In the genomic region with DNA sequence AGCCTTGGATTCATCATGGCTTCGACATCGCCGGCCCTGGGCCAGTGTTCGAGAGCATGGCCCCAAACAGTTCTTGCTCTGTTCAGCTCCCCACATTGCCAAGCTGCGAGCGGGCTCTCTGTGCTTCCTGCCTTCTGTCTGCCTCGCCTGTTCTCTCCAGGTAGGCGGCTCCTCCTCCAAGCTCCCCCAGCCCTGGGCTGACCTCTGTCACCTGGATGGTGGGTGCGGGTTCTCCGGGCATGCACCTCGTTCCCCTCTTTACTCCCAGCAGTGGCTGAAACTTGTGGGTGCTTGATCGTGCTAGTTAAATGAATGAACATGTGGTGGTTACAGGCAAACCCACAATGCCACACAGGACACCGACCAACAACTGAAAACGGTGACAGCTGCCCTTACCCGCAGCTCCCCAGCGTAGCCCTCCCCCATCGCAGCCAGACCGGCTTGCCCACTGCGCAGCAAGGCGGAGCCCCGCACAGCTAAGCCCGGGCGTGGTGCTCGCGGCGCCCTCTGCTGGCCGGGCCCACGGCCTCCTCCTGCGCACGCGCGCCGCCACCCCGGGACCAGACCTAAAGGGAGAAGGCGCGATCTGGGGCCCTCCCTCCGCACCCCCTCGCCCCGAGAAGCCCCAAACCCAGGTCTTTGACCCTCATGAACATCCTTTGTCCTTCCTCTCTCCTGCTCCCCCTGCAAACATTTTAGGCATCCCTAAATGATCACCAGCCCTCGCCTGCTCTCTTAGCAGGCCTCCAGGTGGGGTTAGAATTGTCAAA, we compare ENCODE assay signal across 1 cellular context.
TF ChIP-seq lines count a peak whose summit lies in the region.

No MANE protein-coding gene starts in this region.

TF ChIP-seq in GM12878, 131 proteins besides CTCF, POLR2A, EP300 and RAD21 (continued from another document and continues in another):
- TF ChIP-seq, protein P1, sequence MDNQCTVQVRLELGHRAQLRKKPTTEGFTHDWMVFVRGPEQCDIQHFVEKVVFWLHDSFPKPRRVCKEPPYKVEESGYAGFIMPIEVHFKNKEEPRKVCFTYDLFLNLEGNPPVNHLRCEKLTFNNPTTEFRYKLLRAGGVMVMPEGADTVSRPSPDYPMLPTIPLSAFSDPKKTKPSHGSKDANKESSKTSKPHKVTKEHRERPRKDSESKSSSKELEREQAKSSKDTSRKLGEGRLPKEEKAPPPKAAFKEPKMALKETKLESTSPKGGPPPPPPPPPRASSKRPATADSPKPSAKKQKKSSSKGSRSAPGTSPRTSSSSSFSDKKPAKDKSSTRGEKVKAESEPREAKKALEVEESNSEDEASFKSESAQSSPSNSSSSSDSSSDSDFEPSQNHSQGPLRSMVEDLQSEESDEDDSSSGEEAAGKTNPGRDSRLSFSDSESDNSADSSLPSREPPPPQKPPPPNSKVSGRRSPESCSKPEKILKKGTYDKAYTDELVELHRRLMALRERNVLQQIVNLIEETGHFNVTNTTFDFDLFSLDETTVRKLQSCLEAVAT (IDR thresholded peaks at IDR 0.05), result peak; percentile 83
- no peak for TF ChIP-seq YBX1 (IDR thresholded peaks at IDR 0.05)
- TF ChIP-seq ZNF622 (IDR thresholded peaks at IDR 0.05), result no peak
- peak; percentile 63; the same call in 1 of the 2 replicates for TF ChIP-seq ZNF207 (IDR thresholded peaks at IDR 0.05; ENCODE audit: borderline replicate concordance)
- TF ChIP-seq, protein P2, sequence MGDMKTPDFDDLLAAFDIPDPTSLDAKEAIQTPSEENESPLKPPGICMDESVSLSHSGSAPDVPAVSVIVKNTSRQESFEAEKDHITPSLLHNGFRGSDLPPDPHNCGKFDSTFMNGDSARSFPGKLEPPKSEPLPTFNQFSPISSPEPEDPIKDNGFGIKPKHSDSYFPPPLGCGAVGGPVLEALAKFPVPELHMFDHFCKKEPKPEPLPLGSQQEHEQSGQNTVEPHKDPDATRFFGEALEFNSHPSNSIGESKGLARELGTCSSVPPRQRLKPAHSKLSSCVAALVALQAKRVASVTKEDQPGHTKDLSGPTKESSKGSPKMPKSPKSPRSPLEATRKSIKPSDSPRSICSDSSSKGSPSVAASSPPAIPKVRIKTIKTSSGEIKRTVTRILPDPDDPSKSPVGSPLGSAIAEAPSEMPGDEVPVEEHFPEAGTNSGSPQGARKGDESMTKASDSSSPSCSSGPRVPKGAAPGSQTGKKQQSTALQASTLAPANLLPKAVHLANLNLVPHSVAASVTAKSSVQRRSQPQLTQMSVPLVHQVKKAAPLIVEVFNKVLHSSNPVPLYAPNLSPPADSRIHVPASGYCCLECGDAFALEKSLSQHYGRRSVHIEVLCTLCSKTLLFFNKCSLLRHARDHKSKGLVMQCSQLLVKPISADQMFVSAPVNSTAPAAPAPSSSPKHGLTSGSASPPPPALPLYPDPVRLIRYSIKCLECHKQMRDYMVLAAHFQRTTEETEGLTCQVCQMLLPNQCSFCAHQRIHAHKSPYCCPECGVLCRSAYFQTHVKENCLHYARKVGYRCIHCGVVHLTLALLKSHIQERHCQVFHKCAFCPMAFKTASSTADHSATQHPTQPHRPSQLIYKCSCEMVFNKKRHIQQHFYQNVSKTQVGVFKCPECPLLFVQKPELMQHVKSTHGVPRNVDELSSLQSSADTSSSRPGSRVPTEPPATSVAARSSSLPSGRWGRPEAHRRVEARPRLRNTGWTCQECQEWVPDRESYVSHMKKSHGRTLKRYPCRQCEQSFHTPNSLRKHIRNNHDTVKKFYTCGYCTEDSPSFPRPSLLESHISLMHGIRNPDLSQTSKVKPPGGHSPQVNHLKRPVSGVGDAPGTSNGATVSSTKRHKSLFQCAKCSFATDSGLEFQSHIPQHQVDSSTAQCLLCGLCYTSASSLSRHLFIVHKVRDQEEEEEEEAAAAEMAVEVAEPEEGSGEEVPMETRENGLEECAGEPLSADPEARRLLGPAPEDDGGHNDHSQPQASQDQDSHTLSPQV (IDR thresholded peaks at IDR 0.05), result peak; percentile 73; the same call in 1 of the 2 replicates
- peak; percentile 80 for TF ChIP-seq CHD2 (IDR thresholded peaks at IDR 0.05; ENCODE audit: borderline replicate concordance, low read depth, low read length)
- TF ChIP-seq, protein P3, sequence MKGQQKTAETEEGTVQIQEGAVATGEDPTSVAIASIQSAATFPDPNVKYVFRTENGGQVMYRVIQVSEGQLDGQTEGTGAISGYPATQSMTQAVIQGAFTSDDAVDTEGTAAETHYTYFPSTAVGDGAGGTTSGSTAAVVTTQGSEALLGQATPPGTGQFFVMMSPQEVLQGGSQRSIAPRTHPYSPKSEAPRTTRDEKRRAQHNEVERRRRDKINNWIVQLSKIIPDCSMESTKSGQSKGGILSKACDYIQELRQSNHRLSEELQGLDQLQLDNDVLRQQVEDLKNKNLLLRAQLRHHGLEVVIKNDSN (IDR thresholded peaks at IDR 0.05; ENCODE audit: borderline replicate concordance, extremely low read length, insufficient read depth, low read depth, low read length), result no peak
- TF ChIP-seq NFYA (IDR thresholded peaks at IDR 0.05; ENCODE audit: borderline replicate concordance, low read depth, low read length), result no peak
- TF ChIP-seq CHD1 (IDR thresholded peaks at IDR 0.05; ENCODE audit: low read depth, low read length), result no peak
- 0 out of 2 replicates have a peak, but pooled peaks have one; percentile 15 for TF ChIP-seq TARDBP (IDR thresholded peaks at IDR 0.05; ENCODE audit: borderline replicate concordance)
- peak; percentile 76 for TF ChIP-seq NRF1 (conservative IDR thresholded peaks at IDR 0.05; ENCODE audit: low read depth, low read length)
- TF ChIP-seq SRF (IDR thresholded peaks at IDR 0.05; ENCODE audit: low read depth in 2 of 2, low read length in 2 of 2), result 0 out of 4 replicates have a peak, but pooled peaks of 1 of the 2 experiments have one; percentile 22
- TF ChIP-seq HDAC2 (IDR thresholded peaks at IDR 0.05), result no peak
- TF ChIP-seq, protein P4, sequence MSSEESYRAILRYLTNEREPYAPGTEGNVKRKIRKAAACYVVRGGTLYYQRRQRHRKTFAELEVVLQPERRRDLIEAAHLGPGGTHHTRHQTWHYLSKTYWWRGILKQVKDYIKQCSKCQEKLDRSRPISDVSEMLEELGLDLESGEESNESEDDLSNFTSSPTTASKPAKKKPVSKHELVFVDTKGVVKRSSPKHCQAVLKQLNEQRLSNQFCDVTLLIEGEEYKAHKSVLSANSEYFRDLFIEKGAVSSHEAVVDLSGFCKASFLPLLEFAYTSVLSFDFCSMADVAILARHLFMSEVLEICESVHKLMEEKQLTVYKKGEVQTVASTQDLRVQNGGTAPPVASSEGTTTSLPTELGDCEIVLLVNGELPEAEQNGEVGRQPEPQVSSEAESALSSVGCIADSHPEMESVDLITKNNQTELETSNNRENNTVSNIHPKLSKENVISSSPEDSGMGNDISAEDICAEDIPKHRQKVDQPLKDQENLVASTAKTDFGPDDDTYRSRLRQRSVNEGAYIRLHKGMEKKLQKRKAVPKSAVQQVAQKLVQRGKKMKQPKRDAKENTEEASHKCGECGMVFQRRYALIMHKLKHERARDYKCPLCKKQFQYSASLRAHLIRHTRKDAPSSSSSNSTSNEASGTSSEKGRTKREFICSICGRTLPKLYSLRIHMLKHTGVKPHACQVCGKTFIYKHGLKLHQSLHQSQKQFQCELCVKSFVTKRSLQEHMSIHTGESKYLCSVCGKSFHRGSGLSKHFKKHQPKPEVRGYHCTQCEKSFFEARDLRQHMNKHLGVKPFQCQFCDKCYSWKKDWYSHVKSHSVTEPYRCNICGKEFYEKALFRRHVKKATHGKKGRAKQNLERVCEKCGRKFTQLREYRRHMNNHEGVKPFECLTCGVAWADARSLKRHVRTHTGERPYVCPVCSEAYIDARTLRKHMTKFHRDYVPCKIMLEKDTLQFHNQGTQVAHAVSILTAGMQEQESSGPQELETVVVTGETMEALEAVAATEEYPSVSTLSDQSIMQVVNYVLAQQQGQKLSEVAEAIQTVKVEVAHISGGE (CRISPR knock-in tag; IDR thresholded peaks at IDR 0.05), result no peak
- peak in 1 of 2 experiments; percentile 78; a peak in 2 of 4 replicates for TF ChIP-seq BHLHE40 (IDR thresholded peaks at IDR 0.05; ENCODE audit: borderline replicate concordance in 1 of 2, low read depth in 2 of 2, low read length in 1 of 2)
- 0 out of 2 replicates have a peak, but pooled peaks have one; percentile 37 for TF ChIP-seq YY1 (IDR thresholded peaks at IDR 0.05; ENCODE audit: low read depth, low read length)
- TF ChIP-seq PML (IDR thresholded peaks at IDR 0.05; ENCODE audit: low read length), result no peak
- no peak for TF ChIP-seq HDGF (IDR thresholded peaks at IDR 0.05)
- TF ChIP-seq, protein P5, sequence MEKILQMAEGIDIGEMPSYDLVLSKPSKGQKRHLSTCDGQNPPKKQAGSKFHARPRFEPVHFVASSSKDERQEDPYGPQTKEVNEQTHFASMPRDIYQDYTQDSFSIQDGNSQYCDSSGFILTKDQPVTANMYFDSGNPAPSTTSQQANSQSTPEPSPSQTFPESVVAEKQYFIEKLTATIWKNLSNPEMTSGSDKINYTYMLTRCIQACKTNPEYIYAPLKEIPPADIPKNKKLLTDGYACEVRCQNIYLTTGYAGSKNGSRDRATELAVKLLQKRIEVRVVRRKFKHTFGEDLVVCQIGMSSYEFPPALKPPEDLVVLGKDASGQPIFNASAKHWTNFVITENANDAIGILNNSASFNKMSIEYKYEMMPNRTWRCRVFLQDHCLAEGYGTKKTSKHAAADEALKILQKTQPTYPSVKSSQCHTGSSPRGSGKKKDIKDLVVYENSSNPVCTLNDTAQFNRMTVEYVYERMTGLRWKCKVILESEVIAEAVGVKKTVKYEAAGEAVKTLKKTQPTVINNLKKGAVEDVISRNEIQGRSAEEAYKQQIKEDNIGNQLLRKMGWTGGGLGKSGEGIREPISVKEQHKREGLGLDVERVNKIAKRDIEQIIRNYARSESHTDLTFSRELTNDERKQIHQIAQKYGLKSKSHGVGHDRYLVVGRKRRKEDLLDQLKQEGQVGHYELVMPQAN (conservative IDR thresholded peaks at IDR 0.05), result no peak; the same call in 1 of the 2 replicates
- TF ChIP-seq, protein P6, sequence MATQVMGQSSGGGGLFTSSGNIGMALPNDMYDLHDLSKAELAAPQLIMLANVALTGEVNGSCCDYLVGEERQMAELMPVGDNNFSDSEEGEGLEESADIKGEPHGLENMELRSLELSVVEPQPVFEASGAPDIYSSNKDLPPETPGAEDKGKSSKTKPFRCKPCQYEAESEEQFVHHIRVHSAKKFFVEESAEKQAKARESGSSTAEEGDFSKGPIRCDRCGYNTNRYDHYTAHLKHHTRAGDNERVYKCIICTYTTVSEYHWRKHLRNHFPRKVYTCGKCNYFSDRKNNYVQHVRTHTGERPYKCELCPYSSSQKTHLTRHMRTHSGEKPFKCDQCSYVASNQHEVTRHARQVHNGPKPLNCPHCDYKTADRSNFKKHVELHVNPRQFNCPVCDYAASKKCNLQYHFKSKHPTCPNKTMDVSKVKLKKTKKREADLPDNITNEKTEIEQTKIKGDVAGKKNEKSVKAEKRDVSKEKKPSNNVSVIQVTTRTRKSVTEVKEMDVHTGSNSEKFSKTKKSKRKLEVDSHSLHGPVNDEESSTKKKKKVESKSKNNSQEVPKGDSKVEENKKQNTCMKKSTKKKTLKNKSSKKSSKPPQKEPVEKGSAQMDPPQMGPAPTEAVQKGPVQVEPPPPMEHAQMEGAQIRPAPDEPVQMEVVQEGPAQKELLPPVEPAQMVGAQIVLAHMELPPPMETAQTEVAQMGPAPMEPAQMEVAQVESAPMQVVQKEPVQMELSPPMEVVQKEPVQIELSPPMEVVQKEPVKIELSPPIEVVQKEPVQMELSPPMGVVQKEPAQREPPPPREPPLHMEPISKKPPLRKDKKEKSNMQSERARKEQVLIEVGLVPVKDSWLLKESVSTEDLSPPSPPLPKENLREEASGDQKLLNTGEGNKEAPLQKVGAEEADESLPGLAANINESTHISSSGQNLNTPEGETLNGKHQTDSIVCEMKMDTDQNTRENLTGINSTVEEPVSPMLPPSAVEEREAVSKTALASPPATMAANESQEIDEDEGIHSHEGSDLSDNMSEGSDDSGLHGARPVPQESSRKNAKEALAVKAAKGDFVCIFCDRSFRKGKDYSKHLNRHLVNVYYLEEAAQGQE (IDR thresholded peaks at IDR 0.05; ENCODE audit: low read depth, low read length), result no peak
- TF ChIP-seq, protein P7, sequence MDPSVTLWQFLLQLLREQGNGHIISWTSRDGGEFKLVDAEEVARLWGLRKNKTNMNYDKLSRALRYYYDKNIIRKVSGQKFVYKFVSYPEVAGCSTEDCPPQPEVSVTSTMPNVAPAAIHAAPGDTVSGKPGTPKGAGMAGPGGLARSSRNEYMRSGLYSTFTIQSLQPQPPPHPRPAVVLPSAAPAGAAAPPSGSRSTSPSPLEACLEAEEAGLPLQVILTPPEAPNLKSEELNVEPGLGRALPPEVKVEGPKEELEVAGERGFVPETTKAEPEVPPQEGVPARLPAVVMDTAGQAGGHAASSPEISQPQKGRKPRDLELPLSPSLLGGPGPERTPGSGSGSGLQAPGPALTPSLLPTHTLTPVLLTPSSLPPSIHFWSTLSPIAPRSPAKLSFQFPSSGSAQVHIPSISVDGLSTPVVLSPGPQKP (IDR thresholded peaks at IDR 0.05; ENCODE audit: low read depth, low read length), result peak; percentile 61
- TF ChIP-seq MYB (IDR thresholded peaks at IDR 0.05; ENCODE audit: borderline replicate concordance, low read depth, low read length), result peak; percentile 37; the same call in 1 of the 2 replicates
- no peak for TF ChIP-seq CEBPB (IDR thresholded peaks at IDR 0.05; ENCODE audit: borderline replicate concordance in 1 of 2, low read depth in 2 of 2, low read length in 2 of 2)
- TF ChIP-seq PAX5 (IDR thresholded peaks at IDR 0.05; ENCODE audit: borderline replicate concordance, low read depth, low read length), result 0 out of 2 replicates have a peak, but pooled peaks have one; percentile 61
- TF ChIP-seq, protein P8, sequence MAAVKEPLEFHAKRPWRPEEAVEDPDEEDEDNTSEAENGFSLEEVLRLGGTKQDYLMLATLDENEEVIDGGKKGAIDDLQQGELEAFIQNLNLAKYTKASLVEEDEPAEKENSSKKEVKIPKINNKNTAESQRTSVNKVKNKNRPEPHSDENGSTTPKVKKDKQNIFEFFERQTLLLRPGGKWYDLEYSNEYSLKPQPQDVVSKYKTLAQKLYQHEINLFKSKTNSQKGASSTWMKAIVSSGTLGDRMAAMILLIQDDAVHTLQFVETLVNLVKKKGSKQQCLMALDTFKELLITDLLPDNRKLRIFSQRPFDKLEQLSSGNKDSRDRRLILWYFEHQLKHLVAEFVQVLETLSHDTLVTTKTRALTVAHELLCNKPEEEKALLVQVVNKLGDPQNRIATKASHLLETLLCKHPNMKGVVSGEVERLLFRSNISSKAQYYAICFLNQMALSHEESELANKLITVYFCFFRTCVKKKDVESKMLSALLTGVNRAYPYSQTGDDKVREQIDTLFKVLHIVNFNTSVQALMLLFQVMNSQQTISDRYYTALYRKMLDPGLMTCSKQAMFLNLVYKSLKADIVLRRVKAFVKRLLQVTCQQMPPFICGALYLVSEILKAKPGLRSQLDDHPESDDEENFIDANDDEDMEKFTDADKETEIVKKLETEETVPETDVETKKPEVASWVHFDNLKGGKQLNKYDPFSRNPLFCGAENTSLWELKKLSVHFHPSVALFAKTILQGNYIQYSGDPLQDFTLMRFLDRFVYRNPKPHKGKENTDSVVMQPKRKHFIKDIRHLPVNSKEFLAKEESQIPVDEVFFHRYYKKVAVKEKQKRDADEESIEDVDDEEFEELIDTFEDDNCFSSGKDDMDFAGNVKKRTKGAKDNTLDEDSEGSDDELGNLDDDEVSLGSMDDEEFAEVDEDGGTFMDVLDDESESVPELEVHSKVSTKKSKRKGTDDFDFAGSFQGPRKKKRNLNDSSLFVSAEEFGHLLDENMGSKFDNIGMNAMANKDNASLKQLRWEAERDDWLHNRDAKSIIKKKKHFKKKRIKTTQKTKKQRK (IDR thresholded peaks at IDR 0.05; ENCODE audit: low read depth, low read length), result no peak
